In the genomic region with DNA sequence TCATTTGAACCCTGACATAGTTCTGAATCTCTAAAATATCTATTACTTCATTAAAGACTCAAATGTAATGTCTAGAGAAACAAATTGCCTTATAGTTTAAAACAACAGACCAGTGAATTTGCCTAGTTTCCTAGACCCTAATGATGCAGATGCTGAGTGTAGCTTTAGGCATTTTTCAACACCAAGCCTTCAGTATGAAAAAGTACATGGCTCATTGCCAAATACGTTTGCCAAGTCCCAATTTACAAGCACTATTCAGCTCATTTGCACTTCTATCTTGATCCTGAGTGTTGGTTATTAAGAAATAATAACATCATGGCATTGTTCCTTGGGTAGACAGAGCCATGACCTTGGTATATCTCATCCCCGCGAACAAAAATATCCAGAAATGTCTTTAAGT, we compare ENCODE assay signal across 16 cellular contexts. TPM values are rescaled to one million over a fixed set of nuclear protein-coding genes. Genes with fewer than 3 reads are reported as not detected.
A peak's percentile ranks its signal among the peaks of the same experiment; 100 is the strongest.
DNase-seq lines count a peak whose midpoint lies in the region; ATAC-seq and TF ChIP-seq lines count a peak whose summit lies in the region.
"Had no signal": no experiment of that assay in that cellular context is flagged by ENCODE, and none has a peak within 500 bp of the region (broad histone marks: within the 10 kb centered on the region; RNA-seq: fewer than 3 reads in every experiment).

No MANE protein-coding gene starts in this region.

- CTCF ChIA-PET in mammary epithelial cell (lab: Charles Lee; ENCODE audit: low non-redundant PET) = interaction anchor here (0.7 kb wide), 1 partner anchor 68 kb away, joined by 3 read pairs; no protein-coding TSS in a partner anchor

- DNase-seq in G401 (ENCODE audit: low spot score) (peak; percentile 27), NCI-H1694 (lab: John Stamatoyannopoulos, UW) (peak; percentile 33), mammary epithelial cell (peak; percentile 75), kidney tubule cell (ENCODE audit: low spot score) (peak; percentile 49), kidney glomerular epithelial cell (lab: John Stamatoyannopoulos, UW) (no peak)
- DNase-seq in effector CD8-positive, alpha-beta T cell (lab: John Stamatoyannopoulos, UW) = no peak
- DNase-seq: CD4-positive, alpha-beta memory T cell; dorsolateral prefrontal cortex; left lung; NCI-H524; nephron progenitor cell had no signal

- no peak for ATAC-seq in HG02938 (IDR thresholded peaks at IDR 0.05; ENCODE audit: unreplicated experiment)
- ATAC-seq in GM21526 (IDR thresholded peaks at IDR 0.05; ENCODE audit: low FRiP score, unreplicated experiment) = no peak
- ATAC-seq: activated naive CD4-positive, alpha-beta T cell treated with anti-CD3 and anti-CD28 coated beads, Interleukin-2, amount 50 U/mL, for 72 hours; left lung had no signal

- no peak overlapping the region for H3K4me3 ChIP-seq in mammary epithelial cell (replicated peaks in 1 of 3; ENCODE audit: insufficient read depth in 1 of 3, low read depth in 2 of 3, low read length in 3 of 3)
- H3K4me3 ChIP-seq: dorsolateral prefrontal cortex, left lung, SJSA1 had no signal

- no peak overlapping the region for H3K9ac ChIP-seq in mammary epithelial cell (ENCODE audit: insufficient read depth, low read length)
- H3K9ac ChIP-seq: KMS-11 had no signal

- in situ Hi-C loops in G401 (cut with HindIII; ENCODE audit: low sequenced_read_pairs) = no loop called here
- in situ Hi-C loops in mammary epithelial cell (cut with MboI; ENCODE audit: low sequenced_read_pairs in 2 of 2) = loop anchor here (25.0 kb wide), 2 partner anchors 313 to 363 kb away; a partner anchor contains a TSS

- no peak overlapping the region for H2AFZ ChIP-seq in mammary epithelial cell (ENCODE audit: low read depth, low read length)

- no peaks in the 10 kb centered on the region for H3K27me3 ChIP-seq in mammary epithelial cell (ENCODE audit: insufficient read depth, low read length)
- H3K27me3 ChIP-seq: dorsolateral prefrontal cortex, left lung, SJSA1 had no signal

- intact Hi-C loops in mammary epithelial cell (cut with micrococcal nuclease) = no loop called here

- peaks cover 30% of the 10 kb centered on the region for H3K4me1 ChIP-seq in mammary epithelial cell (ENCODE audit: insufficient read depth, low read length)
- H3K4me1 ChIP-seq: left lung had no signal

- peak overlapping the region; percentile 39 for H3K4me2 ChIP-seq in mammary epithelial cell (ENCODE audit: insufficient read depth, low read depth, low read length)
- H3K4me2 ChIP-seq: KMS-11 had no signal

- peak overlapping the region; percentile 92 for H3K27ac ChIP-seq in mammary epithelial cell (ENCODE audit: insufficient read depth, low read depth, low read length)
- H3K27ac ChIP-seq: dorsolateral prefrontal cortex, KMS-11, left lung, SJSA1 had no signal

- H3K79me2 ChIP-seq in mammary epithelial cell (ENCODE audit: insufficient read depth, low read length) = no peaks in the 10 kb centered on the region

- WGBS in mammary epithelial cell (ENCODE audit: low coverage, missing lambda C conversion rate) = 64% methylated on average over 3 of the region's 3 CpGs

- dilution Hi-C loops in mammary epithelial cell (cut with HindIII; ENCODE audit: low sequenced_read_pairs) = no loop called here

- no peaks in the 10 kb centered on the region for H4K20me1 ChIP-seq in mammary epithelial cell (ENCODE audit: insufficient read depth, low read length)

- H3K9me3 ChIP-seq in mammary epithelial cell (replicated peaks; ENCODE audit: insufficient read depth, low read length) = no peaks in the 10 kb centered on the region
- H3K9me3 ChIP-seq: left lung, SJSA1 had no signal

- no peak for TF ChIP-seq CTCF in mammary epithelial cell (conservative IDR thresholded peaks at IDR 0.05 in 1 of 2, IDR thresholded peaks at IDR 0.05 in 1 of 2; ENCODE audit: extremely low read depth in 1 of 2, insufficient read depth in 1 of 2, low read depth in 1 of 2, low read length in 2 of 2)

- no peaks in the 10 kb centered on the region for H3K36me3 ChIP-seq in mammary epithelial cell (ENCODE audit: insufficient read depth, low read length)
- H3K36me3 ChIP-seq: left lung, SJSA1 had no signal

- no TSS peak for BruUV-seq in mammary epithelial cell (replicated peaks; lab: Mats Ljungman, UMichigan)

RNA-seq across cellular contexts. Expression of a gene that starts 46.8 kb away (rescaled TPM):
- 0.20 and 0.25 TPM in 2 replicates for total RNA-seq in G401 (2014; rRNA removed; shearing (Covaris generic))
- under 1 TPM; 0.17 to 0.94 TPM for total RNA-seq in mammary epithelial cell
- polyA plus RNA-seq in mammary epithelial cell = 2.3 TPM
- 4.2 TPM for polyA minus RNA-seq in mammary epithelial cell
- total RNA-seq: SJSA1 had no signal

Comparison
In these comparisons a context has a peak if more than half of its experiments do, and no peak if none do; other contexts are left out.
1. DNase-seq: peak in G401 (single experiment), NCI-H1694 (single experiment), mammary epithelial cell (single experiment) and kidney tubule cell (single experiment); none in kidney glomerular epithelial cell (single experiment) and effector CD8-positive, alpha-beta T cell (single experiment).